Comparison of ENCODE assay signal across 1 cellular context in the genomic region with DNA sequence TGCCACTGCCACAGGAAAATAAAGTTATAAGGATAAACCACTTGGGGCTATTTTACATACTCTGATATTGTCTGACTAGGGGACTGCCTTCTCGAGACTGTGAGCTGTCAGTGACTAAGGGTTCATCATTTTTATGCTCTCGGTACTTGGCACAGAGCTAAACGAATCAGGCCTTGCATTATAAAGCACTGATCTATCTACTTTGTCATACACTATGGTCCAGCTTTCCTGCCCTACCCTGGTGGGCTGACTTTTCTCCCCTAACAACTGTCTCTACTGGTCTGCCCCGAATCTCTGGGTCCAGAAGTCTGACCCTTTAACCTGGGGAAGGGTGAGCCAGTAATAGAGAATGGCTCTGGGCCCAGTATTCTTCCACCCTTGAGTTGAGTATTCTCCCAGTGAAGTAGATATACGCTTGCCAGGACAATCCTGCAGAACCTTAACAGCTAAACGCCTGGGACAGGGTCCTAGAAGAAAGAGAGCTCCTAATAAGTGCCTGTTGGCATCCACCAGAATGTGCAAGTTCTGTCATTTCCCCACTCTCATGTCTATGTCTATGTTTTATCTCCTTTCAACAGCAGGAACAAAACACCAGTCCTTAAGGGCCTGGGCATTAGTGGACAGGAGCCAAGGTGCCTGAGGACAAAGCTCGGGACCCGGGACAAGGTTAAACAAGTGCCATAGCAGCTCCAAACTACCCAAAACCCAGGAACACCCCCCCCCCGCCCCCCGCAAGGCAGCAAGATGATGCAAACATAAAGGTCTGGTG.
TF ChIP-seq lines count a peak whose summit lies in the region.

No MANE protein-coding gene starts in this region.

TF ChIP-seq in GM12878, 131 proteins besides CTCF, POLR2A, EP300 and RAD21:
- TF ChIP-seq RBBP5 (conservative IDR thresholded peaks at IDR 0.05): no peak
- no peak for TF ChIP-seq YY1 (IDR thresholded peaks at IDR 0.05; ENCODE audit: low read depth, low read length)
- TF ChIP-seq YBX1 (IDR thresholded peaks at IDR 0.05): no peak
- no peak for TF ChIP-seq KAT2A (conservative IDR thresholded peaks at IDR 0.05; ENCODE audit: control insufficient read depth, low read depth, low read length)
- no peak for TF ChIP-seq EZH2 (IDR thresholded peaks at IDR 0.05; ENCODE audit: borderline replicate concordance, control insufficient read depth, low read depth, low read length)
- no peak for TF ChIP-seq ZNF207 (IDR thresholded peaks at IDR 0.05; ENCODE audit: borderline replicate concordance)
- no peak for TF ChIP-seq BHLHE40 (IDR thresholded peaks at IDR 0.05; ENCODE audit: borderline replicate concordance in 1 of 2, low read depth in 2 of 2, low read length in 1 of 2)
- TF ChIP-seq, protein P1, sequence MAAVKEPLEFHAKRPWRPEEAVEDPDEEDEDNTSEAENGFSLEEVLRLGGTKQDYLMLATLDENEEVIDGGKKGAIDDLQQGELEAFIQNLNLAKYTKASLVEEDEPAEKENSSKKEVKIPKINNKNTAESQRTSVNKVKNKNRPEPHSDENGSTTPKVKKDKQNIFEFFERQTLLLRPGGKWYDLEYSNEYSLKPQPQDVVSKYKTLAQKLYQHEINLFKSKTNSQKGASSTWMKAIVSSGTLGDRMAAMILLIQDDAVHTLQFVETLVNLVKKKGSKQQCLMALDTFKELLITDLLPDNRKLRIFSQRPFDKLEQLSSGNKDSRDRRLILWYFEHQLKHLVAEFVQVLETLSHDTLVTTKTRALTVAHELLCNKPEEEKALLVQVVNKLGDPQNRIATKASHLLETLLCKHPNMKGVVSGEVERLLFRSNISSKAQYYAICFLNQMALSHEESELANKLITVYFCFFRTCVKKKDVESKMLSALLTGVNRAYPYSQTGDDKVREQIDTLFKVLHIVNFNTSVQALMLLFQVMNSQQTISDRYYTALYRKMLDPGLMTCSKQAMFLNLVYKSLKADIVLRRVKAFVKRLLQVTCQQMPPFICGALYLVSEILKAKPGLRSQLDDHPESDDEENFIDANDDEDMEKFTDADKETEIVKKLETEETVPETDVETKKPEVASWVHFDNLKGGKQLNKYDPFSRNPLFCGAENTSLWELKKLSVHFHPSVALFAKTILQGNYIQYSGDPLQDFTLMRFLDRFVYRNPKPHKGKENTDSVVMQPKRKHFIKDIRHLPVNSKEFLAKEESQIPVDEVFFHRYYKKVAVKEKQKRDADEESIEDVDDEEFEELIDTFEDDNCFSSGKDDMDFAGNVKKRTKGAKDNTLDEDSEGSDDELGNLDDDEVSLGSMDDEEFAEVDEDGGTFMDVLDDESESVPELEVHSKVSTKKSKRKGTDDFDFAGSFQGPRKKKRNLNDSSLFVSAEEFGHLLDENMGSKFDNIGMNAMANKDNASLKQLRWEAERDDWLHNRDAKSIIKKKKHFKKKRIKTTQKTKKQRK (IDR thresholded peaks at IDR 0.05; ENCODE audit: low read depth, low read length): no peak
- no peak for TF ChIP-seq NR2F1 (conservative IDR thresholded peaks at IDR 0.05)
- no peak for TF ChIP-seq ETV6 (conservative IDR thresholded peaks at IDR 0.05 in 1 of 2, IDR thresholded peaks at IDR 0.05 in 1 of 2; ENCODE audit: borderline replicate concordance in 1 of 2, low read depth in 1 of 2)
- no peak for TF ChIP-seq ZNF622 (IDR thresholded peaks at IDR 0.05)
- TF ChIP-seq CREB1 (IDR thresholded peaks at IDR 0.05; ENCODE audit: low read depth): no peak
- no peak for TF ChIP-seq ZZZ3 (IDR thresholded peaks at IDR 0.05; ENCODE audit: control insufficient read depth, insufficient read length, low read depth)
- TF ChIP-seq SP1 (IDR thresholded peaks at IDR 0.05; ENCODE audit: low read depth, low read length): no peak
- TF ChIP-seq, protein P2, sequence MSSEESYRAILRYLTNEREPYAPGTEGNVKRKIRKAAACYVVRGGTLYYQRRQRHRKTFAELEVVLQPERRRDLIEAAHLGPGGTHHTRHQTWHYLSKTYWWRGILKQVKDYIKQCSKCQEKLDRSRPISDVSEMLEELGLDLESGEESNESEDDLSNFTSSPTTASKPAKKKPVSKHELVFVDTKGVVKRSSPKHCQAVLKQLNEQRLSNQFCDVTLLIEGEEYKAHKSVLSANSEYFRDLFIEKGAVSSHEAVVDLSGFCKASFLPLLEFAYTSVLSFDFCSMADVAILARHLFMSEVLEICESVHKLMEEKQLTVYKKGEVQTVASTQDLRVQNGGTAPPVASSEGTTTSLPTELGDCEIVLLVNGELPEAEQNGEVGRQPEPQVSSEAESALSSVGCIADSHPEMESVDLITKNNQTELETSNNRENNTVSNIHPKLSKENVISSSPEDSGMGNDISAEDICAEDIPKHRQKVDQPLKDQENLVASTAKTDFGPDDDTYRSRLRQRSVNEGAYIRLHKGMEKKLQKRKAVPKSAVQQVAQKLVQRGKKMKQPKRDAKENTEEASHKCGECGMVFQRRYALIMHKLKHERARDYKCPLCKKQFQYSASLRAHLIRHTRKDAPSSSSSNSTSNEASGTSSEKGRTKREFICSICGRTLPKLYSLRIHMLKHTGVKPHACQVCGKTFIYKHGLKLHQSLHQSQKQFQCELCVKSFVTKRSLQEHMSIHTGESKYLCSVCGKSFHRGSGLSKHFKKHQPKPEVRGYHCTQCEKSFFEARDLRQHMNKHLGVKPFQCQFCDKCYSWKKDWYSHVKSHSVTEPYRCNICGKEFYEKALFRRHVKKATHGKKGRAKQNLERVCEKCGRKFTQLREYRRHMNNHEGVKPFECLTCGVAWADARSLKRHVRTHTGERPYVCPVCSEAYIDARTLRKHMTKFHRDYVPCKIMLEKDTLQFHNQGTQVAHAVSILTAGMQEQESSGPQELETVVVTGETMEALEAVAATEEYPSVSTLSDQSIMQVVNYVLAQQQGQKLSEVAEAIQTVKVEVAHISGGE (CRISPR knock-in tag; IDR thresholded peaks at IDR 0.05): no peak
- no peak for TF ChIP-seq ESRRA (IDR thresholded peaks at IDR 0.05; ENCODE audit: low read length)
- no peak for TF ChIP-seq ZSCAN29 (IDR thresholded peaks at IDR 0.05)
